In the genomic region with DNA sequence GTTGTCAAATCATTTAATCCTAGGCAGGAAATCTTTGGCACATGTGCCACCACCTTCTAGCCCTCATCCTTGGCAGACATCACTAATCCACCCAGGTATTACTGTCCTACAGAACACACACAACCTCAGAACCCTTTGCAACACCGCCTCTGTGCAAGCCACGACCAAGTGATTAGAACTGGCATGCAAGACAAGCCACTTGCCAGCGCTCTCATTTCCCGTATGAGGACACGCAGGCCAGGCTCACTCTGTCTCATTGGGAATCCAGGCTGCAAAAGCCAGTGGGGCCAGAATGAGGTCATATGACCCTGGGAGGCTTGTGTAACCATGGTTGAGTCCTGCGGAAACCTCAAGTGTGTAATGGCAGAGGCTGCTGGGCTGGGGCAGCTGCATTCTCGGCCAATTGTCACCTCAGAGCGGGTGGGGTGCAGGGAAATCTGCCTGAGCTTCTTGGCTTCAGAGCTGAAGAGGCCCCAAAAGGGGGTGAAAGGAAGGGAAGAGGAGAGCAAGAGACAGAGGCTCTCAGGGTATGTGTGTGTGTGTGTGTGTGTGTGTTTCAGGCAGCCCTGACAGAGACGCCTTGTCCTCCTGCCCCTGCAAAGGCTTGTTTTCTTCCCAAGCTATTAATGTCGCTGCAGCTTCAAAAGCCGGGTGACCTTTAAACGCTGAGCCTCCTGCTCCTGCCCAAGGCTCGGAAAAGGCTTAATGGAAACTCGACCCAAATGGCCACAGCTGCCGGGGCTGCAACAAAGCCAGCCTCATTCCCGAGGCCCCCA, we compare ENCODE assay signal across 8 cellular contexts. TPM values are rescaled to one million over a fixed set of nuclear protein-coding genes. Genes with fewer than 3 reads are reported as not detected.
DNase-seq lines count a peak whose midpoint lies in the region; ATAC-seq and TF ChIP-seq lines count a peak whose summit lies in the region.

No MANE protein-coding gene starts in this region.

- no peaks in the 10 kb centered on the region for H3K36me3 ChIP-seq in neural progenitor cell

- peaks cover 28% of the 10 kb centered on the region for H3F3A ChIP-seq in neural progenitor cell (ENCODE audit: low read depth)

- H3K27me3 ChIP-seq in neural progenitor cell: no peaks in the 10 kb centered on the region

- H3K4me3 Mint-ChIP-seq in neural progenitor cell: peak overlapping the region; percentile 80

- H3K27me3 Mint-ChIP-seq in neural progenitor cell (ENCODE audit: insufficient read depth, low read depth): peaks cover 5% of the 10 kb centered on the region

- H3K4me1 Mint-ChIP-seq in neural progenitor cell: peaks cover 69% of the 10 kb centered on the region

- H2AFZ ChIP-seq in neural progenitor cell (replicated peaks): no peak overlapping the region

- no peak overlapping the region for H3K9ac ChIP-seq in neural progenitor cell

- H3K27ac ChIP-seq in neural progenitor cell: peak overlapping the region; percentile 74

- no peak for ATAC-seq in GM18870 (IDR thresholded peaks at IDR 0.05; ENCODE audit: unreplicated experiment)
- no peak for ATAC-seq in GM21576 (IDR thresholded peaks at IDR 0.05; ENCODE audit: unreplicated experiment)
- no peak for ATAC-seq in HG02642 (IDR thresholded peaks at IDR 0.05; ENCODE audit: poor library complexity, unreplicated experiment)

- DNase-seq in DMS53 treated with DMSO at 0.1 percent for 48 hours (lab: John Stamatoyannopoulos, UW; ENCODE audit: unreplicated experiment) (peak; percentile 82), NCI-H1092 (lab: John Stamatoyannopoulos, UW) (peak; percentile 66), globus pallidus (ENCODE audit: low spot score) (peak; percentile 92), neural progenitor cell (ENCODE audit: low spot score) (peak; percentile 80)

- peak overlapping the region; percentile 59 for H3K4me2 ChIP-seq in neural progenitor cell

- H3K4me3 ChIP-seq in WI38 (ENCODE audit: low read depth, low read length) (peak overlapping the region; percentile 26), neural progenitor cell (peak overlapping the region; percentile 9)

- H3K36me3 Mint-ChIP-seq in neural progenitor cell: peaks cover 5% of the 10 kb centered on the region

- no peaks in the 10 kb centered on the region for H3K9me3 ChIP-seq in neural progenitor cell (ENCODE audit: low read depth)

- H3K79me2 ChIP-seq in neural progenitor cell (ENCODE audit: low read depth): no peaks in the 10 kb centered on the region

- no peaks in the 10 kb centered on the region for H4K20me1 ChIP-seq in neural progenitor cell (ENCODE audit: low read depth)

- peaks cover 34% of the 10 kb centered on the region for H3K4me1 ChIP-seq in neural progenitor cell

- TF ChIP-seq CTCF in WI38 (IDR thresholded peaks at IDR 0.05; ENCODE audit: low read depth, low read length) (no peak), neural progenitor cell (IDR thresholded peaks at IDR 0.05) (no peak)

- no peaks in the 10 kb centered on the region for H3K9me3 Mint-ChIP-seq in neural progenitor cell

- peak overlapping the region; percentile 99 for H3K27ac Mint-ChIP-seq in neural progenitor cell

RNA-seq across cellular contexts. Expression of a gene that starts 43.2 kb away (rescaled TPM):
- 16.4 and 33.3 TPM in 2 replicates for total RNA-seq in neural progenitor cell (ENCODE audit: low replicate concordance)
